1 cellular context compared by ENCODE assay signal in genomic region chr3:9500108-9501050, GRCh38.
TF ChIP-seq lines count a peak whose summit lies in the region.

No MANE protein-coding gene starts in this region.

TF ChIP-seq in K562, 482 proteins besides CTCF, POLR2A, EP300 and RAD21 (continued from another document):
- TF ChIP-seq FOXJ3 (CRISPR knock-in tag; IDR thresholded peaks at IDR 0.05) (no peak), GTF3C2 (IDR thresholded peaks at IDR 0.05; ENCODE audit: borderline replicate concordance, extremely low read depth, insufficient read length) (no peak), USF1 (CRISPR knock-in tag; IDR thresholded peaks at IDR 0.05) (no peak), RUNX1 (IDR thresholded peaks at IDR 0.05; ENCODE audit: low read depth) (no peak), BCLAF1 (IDR thresholded peaks at IDR 0.05; ENCODE audit: borderline replicate concordance in 1 of 2, control insufficient read depth in 1 of 2, low read depth in 2 of 2, low read length in 1 of 2) (no peak), FOXJ2 (tag; IDR thresholded peaks at IDR 0.05) (no peak), ESRRA (IDR thresholded peaks at IDR 0.05; ENCODE audit: borderline replicate concordance, low read depth) (no peak), ZNF785 (CRISPR knock-in tag; IDR thresholded peaks at IDR 0.05) (no peak), TEAD1 (CRISPR knock-in tag; IDR thresholded peaks at IDR 0.05) (no peak), RB1 (IDR thresholded peaks at IDR 0.05; ENCODE audit: low read depth) (0 out of 2 replicates have a peak, but pooled peaks have one; percentile 18), TOE1 (IDR thresholded peaks at IDR 0.05; ENCODE audit: borderline replicate concordance) (no peak), TOE1 (CRISPR knock-in tag; IDR thresholded peaks at IDR 0.05; ENCODE audit: borderline replicate concordance, low read depth) (no peak), SMC3 (conservative IDR thresholded peaks at IDR 0.05; ENCODE audit: insufficient read depth, low read depth, low read length) (peak; percentile 65; the same call in 1 of the 2 replicates), POLR3A (IDR thresholded peaks at IDR 0.05; ENCODE audit: borderline replicate concordance, extremely low read depth, insufficient read depth, insufficient read length) (no peak), ZNF695 (CRISPR knock-in tag; IDR thresholded peaks at IDR 0.05) (no peak), ZNF197 (CRISPR knock-in tag; IDR thresholded peaks at IDR 0.05; ENCODE audit: low read depth) (no peak), DMBX1 (CRISPR knock-in tag; IDR thresholded peaks at IDR 0.05; ENCODE audit: borderline replicate concordance) (no peak), ZNF57 (CRISPR knock-in tag; IDR thresholded peaks at IDR 0.05) (no peak), FOXM1 (IDR thresholded peaks at IDR 0.05; ENCODE audit: low read depth) (no peak), FOXM1 (CRISPR knock-in tag; IDR thresholded peaks at IDR 0.05; ENCODE audit: low read depth) (no peak), ZNF263 (CRISPR knock-in tag; IDR thresholded peaks at IDR 0.05; ENCODE audit: borderline replicate concordance) (no peak), ID3 (CRISPR knock-in tag; IDR thresholded peaks at IDR 0.05) (no peak), ID3 (tag; IDR thresholded peaks at IDR 0.05) (no peak), ZNF239 (CRISPR knock-in tag; IDR thresholded peaks at IDR 0.05) (no peak), SIN3A (IDR thresholded peaks at IDR 0.05; ENCODE audit: borderline replicate concordance in 2 of 2, control insufficient read depth in 1 of 2, low read depth in 2 of 2, low read length in 2 of 2) (peak in 1 of 2 experiments; percentile 45; a peak in 1 of 4 replicates), HDAC2 (IDR thresholded peaks at IDR 0.05) (no peak), ZNF583 (CRISPR knock-in tag; IDR thresholded peaks at IDR 0.05) (no peak), HNRNPLL (IDR thresholded peaks at IDR 0.05; ENCODE audit: low read depth, low read length, poor library complexity, severe bottlenecking) (no peak), TCF3 (CRISPR knock-in tag; IDR thresholded peaks at IDR 0.05) (no peak), UBTF (IDR thresholded peaks at IDR 0.05; ENCODE audit: borderline replicate concordance in 1 of 2, low read depth in 2 of 2, low read length in 2 of 2) (0 out of 4 replicates have a peak, but pooled peaks of 1 of the 2 experiments have one; percentile 48), USF2 (CRISPR knock-in tag; IDR thresholded peaks at IDR 0.05) (no peak), IRF9 (tag; IDR thresholded peaks at IDR 0.05) (no peak), BACH1 (tag; IDR thresholded peaks at IDR 0.05) (no peak), POU5F1 (IDR thresholded peaks at IDR 0.05; ENCODE audit: borderline replicate concordance, low read depth, low read length, partially characterized antibody) (no peak), HDAC3 (IDR thresholded peaks at IDR 0.05; ENCODE audit: borderline replicate concordance, partially characterized antibody) (no peak), ZNF717 (CRISPR knock-in tag; IDR thresholded peaks at IDR 0.05) (no peak), ZHX1 (conservative IDR thresholded peaks at IDR 0.05; ENCODE audit: low read length) (no peak), HINFP (tag; conservative IDR thresholded peaks at IDR 0.05; ENCODE audit: low read depth) (no peak), ZFP91 (CRISPR knock-in tag; IDR thresholded peaks at IDR 0.05) (no peak), ZBTB34 (CRISPR knock-in tag; IDR thresholded peaks at IDR 0.05) (no peak)
